In the genomic region with DNA sequence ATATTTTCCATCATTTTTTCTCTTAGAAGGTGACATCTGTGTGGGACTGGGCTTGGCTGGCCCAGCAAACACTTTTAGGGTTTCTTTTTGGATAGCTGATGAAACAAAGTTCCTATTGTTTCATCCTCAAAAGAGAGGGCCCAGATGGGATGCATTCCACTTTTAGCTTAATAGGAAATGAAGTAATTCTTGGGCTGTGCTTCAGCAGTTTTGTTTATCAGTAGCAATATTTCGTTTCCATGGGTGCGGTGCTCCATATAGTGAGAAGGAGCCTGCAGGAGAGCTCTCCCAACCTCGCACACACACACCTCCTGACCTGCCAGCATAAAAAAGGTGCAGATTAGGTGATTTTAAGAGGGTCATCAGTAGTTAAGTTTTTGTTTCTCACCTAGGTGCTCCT, we compare ENCODE assay signal across 11 cellular contexts.
DNase-seq lines count a peak whose midpoint lies in the region; ATAC-seq and TF ChIP-seq lines count a peak whose summit lies in the region.
"Had no signal": no experiment of that assay in that cellular context is flagged by ENCODE, and none has a peak within 500 bp of the region (broad histone marks: within the 10 kb centered on the region; RNA-seq: fewer than 3 reads in every experiment).

No MANE protein-coding gene starts in this region.

- intact Hi-C loops in body of pancreas (cut with DNase I): no loop called here

- H3K9me3 ChIP-seq in body of pancreas (no peaks in the 10 kb centered on the region), tibial nerve (no peaks in the 10 kb centered on the region), osteoblast (ENCODE audit: low read depth, low read length) (no peaks in the 10 kb centered on the region)

- H2AFZ ChIP-seq in osteoblast (ENCODE audit: low read length): no peak overlapping the region

- no peak overlapping the region for H3K4me3 ChIP-seq in body of pancreas
- H3K4me3 ChIP-seq in kidney epithelial cell (ENCODE audit: low read depth, low read length): no peak overlapping the region
- H3K4me3 ChIP-seq in tibial nerve: no peak overlapping the region
- no peak overlapping the region for H3K4me3 ChIP-seq in osteoblast (ENCODE audit: insufficient read depth, low read length)

- peak overlapping the region in 2 of 4 donors; percentile 6 to 25 for H3K27ac ChIP-seq in body of pancreas
- H3K27ac ChIP-seq in tibial nerve: peak overlapping the region; percentile 12 to 77 (median 61)
- no peak overlapping the region for H3K27ac ChIP-seq in osteoblast (ENCODE audit: low read depth, low read length)

- H3K27me3 ChIP-seq in body of pancreas (no peaks in the 10 kb centered on the region), kidney epithelial cell (ENCODE audit: control insufficient read depth, insufficient read depth, low read length) (no peaks in the 10 kb centered on the region), tibial nerve (no peaks in the 10 kb centered on the region), osteoblast (ENCODE audit: insufficient read depth, low read length) (no peaks in the 10 kb centered on the region)

- TF ChIP-seq EP300 in tibial nerve (IDR thresholded peaks at IDR 0.05): peak in 1 of 2 donors; percentile 31

- H3K79me2 ChIP-seq in osteoblast (ENCODE audit: insufficient read depth, low read length): no peaks in the 10 kb centered on the region

- TF ChIP-seq POLR2A in body of pancreas (IDR thresholded peaks at IDR 0.05) (no peak), tibial nerve (IDR thresholded peaks at IDR 0.05) (no peak)

- no peaks in the 10 kb centered on the region for H4K20me1 ChIP-seq in osteoblast (ENCODE audit: insufficient read depth, low read length)

- no peak overlapping the region for H3K4me2 ChIP-seq in osteoblast (ENCODE audit: insufficient read depth, low read length)

- TF ChIP-seq CTCF in body of pancreas (IDR thresholded peaks at IDR 0.05) (no peak), kidney epithelial cell (IDR thresholded peaks at IDR 0.05; ENCODE audit: insufficient read depth, low read length, poor library complexity, severe bottlenecking) (no peak), tibial nerve (IDR thresholded peaks at IDR 0.05) (no peak), osteoblast (IDR thresholded peaks at IDR 0.05; ENCODE audit: extremely low read depth, low read depth, low read length) (no peak)

- peaks cover 28% of the 10 kb centered on the region for H3K4me1 ChIP-seq in body of pancreas
- peaks cover 0 to 46% (median 23%) of the 10 kb centered on the region in 4 donors for H3K4me1 ChIP-seq in tibial nerve
- no peaks in the 10 kb centered on the region for H3K4me1 ChIP-seq in osteoblast (ENCODE audit: insufficient read depth, low read length)

- peak; percentile 61 for ATAC-seq in body of pancreas
- ATAC-seq: CD8-positive, alpha-beta T cell had no signal

- 45 to 60% methylated on average over 3 of the region's 3 CpGs for WGBS in body of pancreas, 2 donors
- 11 to 12% methylated on average over 3 of the region's 3 CpGs for WGBS in tibial nerve, 2 donors

- H3K36me3 ChIP-seq in body of pancreas (replicated peaks in 1 of 2; ENCODE audit: insufficient read depth in 1 of 2, low read depth in 2 of 2): no peaks in the 10 kb centered on the region
- no peaks in the 10 kb centered on the region for H3K36me3 ChIP-seq in kidney epithelial cell (ENCODE audit: control insufficient read depth, insufficient read depth, low read length)
- H3K36me3 ChIP-seq in tibial nerve: no peaks in the 10 kb centered on the region
- no peaks in the 10 kb centered on the region for H3K36me3 ChIP-seq in osteoblast (ENCODE audit: insufficient read depth, low read length)

- DNase-seq in NCI-H748 (lab: John Stamatoyannopoulos, UW; ENCODE audit: unreplicated experiment) (peak; percentile 27), NCI-H748 treated with DMSO at 0.1 percent for 48 hours (lab: John Stamatoyannopoulos, UW) (no peak), body of pancreas (peak in 1 of 4 donors; percentile 8), kidney epithelial cell (ENCODE audit: low read depth) (peak; percentile 56), tibial nerve (ENCODE audit: low spot score in 2 of 2) (peak in 1 of 2 donors; percentile 52), osteoblast (ENCODE audit: insufficient read length, low spot score, missing footprints) (no peak), NCI-H1930 (lab: John Stamatoyannopoulos, UW) (no peak), NCI-H187 treated with DMSO at 0.1 percent for 48 hours (lab: John Stamatoyannopoulos, UW) (no peak)
- DNase-seq: CD8-positive, alpha-beta T cell; NCI-H1436; stimulated activated CD4-positive, alpha-beta T cell treated with anti-CD3 and anti-CD28 coated beads, Interleukin-4, amount 100 ng/mL, for 4 hours had no signal

Comparison
In these comparisons a context has a peak if more than half of its experiments do, and no peak if none do; other contexts are left out.
1. DNase-seq: peak in NCI-H748 (single experiment) and kidney epithelial cell (single experiment); none in NCI-H748 treated with DMSO at 0.1 percent for 48 hours (single experiment), osteoblast (single experiment), NCI-H1930 (0 of 2) and NCI-H187 treated with DMSO at 0.1 percent for 48 hours (single experiment).